In the genomic region with DNA sequence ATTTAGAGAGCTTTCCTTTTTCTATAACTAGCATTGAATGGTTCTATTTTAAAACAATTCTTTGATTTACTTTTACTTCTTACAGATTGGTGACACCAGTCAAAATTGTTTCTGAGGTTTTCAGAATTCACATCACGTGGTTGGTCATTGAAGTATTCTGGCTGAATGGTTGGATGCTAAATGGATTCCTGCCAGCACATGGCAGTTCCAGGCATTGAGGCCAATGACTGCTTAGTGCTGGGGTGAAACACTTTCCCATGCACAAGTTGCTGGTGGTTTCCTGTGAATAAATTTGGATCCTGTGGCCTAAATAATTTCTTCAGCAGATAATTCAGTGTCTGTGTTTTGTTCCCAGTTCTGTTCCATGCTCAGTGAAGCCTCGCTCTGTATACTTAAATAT, we compare ENCODE assay signal across 26 cellular contexts.
DNase-seq lines count a peak whose midpoint lies in the region; ATAC-seq and TF ChIP-seq lines count a peak whose summit lies in the region.
"Had no signal": no experiment of that assay in that cellular context is flagged by ENCODE, and none has a peak within 500 bp of the region (broad histone marks: within the 10 kb centered on the region; RNA-seq: fewer than 3 reads in every experiment).

No MANE protein-coding gene starts in this region.

- ATAC-seq in activated CD4-positive, CD25-positive, alpha-beta regulatory T cell treated with anti-CD3 and anti-CD28 coated beads, Interleukin-2, amount 50 U/mL, for 24 hours = no peak
- no peak for ATAC-seq in GM21786 (IDR thresholded peaks at IDR 0.05; ENCODE audit: unreplicated experiment)
- ATAC-seq: activated T-helper 17 cell treated with anti-CD3 and anti-CD28 coated beads, Interleukin-2, amount 50 U/mL, for 72 hours; heart right ventricle; naive thymus-derived CD4-positive, alpha-beta T cell; Panc1; stimulated activated effector memory CD8-positive, alpha-beta T cell treated with anti-CD3 and anti-CD28 coated beads, Interleukin-12 subunit alpha, Interleukin-12 subunit beta, amount 100 ng/mL, for 72 hours; upper lobe of right lung had no signal

- no peak overlapping the region for H3K4me3 ChIP-seq in astrocyte of the spinal cord (ENCODE audit: low read depth, low read length)
- H3K4me3 ChIP-seq: heart right ventricle, upper lobe of right lung had no signal

- H3K27ac ChIP-seq in substantia nigra (ENCODE audit: low read depth, low read length, poor library complexity, severe bottlenecking) = no peak overlapping the region
- H3K27ac ChIP-seq: heart right ventricle, upper lobe of right lung had no signal

- DNase-seq in NCI-H69 (lab: John Stamatoyannopoulos, UW) (peak; percentile 87), astrocyte of the spinal cord (ENCODE audit: low read depth, low spot score) (peak; percentile 18), hypothalamus (lab: John Stamatoyannopoulos, UW) (peak in 29 of 51 donors; percentile 1 to 73 (median 34)), substantia nigra (lab: John Stamatoyannopoulos, UW) (peak in 39 of 49 donors; percentile 6 to 75 (median 35))
- no peak for DNase-seq in activated CD8-positive, alpha-beta memory T cell treated with anti-CD3 and anti-CD28 coated beads, Interleukin-2, amount 50 U/mL, for 4 hours
- DNase-seq: activated CD4-positive, alpha-beta memory T cell treated with anti-CD3 and anti-CD28 coated beads, Interleukin-2, amount 10 ng/mL, durations not matched to agents 7 days and 5 days; activated CD8-positive, alpha-beta memory T cell treated with anti-CD3 and anti-CD28 coated beads, Interleukin-2, amount 50 U/mL, for 48 hours; aorta; COR-L47; dermis blood vessel endothelial cell; DMS53; endodermal cell; heart right ventricle; kidney glomerular epithelial cell; naive thymus-derived CD4-positive, alpha-beta T cell; NCI-H1092; NCI-H187 treated with DMSO at 0.1 percent for 48 hours; NCI-H524 treated with DMSO at 0.1 percent for 48 hours; SHP77; stimulated activated CD4-positive, alpha-beta T cell treated with anti-CD3 and anti-CD28 coated beads, Interleukin-15, amount 100 ng/mL, for 24 hours; upper lobe of right lung had no signal

- in situ Hi-C loops in astrocyte of the spinal cord (cut with HindIII; ENCODE audit: low sequenced_read_pairs) = no loop called here

- no peak for TF ChIP-seq CTCF in astrocyte of the spinal cord (IDR thresholded peaks at IDR 0.05; ENCODE audit: low read depth, low read length)
